ENCODE assay signal across 1 cellular context in the genomic region with DNA sequence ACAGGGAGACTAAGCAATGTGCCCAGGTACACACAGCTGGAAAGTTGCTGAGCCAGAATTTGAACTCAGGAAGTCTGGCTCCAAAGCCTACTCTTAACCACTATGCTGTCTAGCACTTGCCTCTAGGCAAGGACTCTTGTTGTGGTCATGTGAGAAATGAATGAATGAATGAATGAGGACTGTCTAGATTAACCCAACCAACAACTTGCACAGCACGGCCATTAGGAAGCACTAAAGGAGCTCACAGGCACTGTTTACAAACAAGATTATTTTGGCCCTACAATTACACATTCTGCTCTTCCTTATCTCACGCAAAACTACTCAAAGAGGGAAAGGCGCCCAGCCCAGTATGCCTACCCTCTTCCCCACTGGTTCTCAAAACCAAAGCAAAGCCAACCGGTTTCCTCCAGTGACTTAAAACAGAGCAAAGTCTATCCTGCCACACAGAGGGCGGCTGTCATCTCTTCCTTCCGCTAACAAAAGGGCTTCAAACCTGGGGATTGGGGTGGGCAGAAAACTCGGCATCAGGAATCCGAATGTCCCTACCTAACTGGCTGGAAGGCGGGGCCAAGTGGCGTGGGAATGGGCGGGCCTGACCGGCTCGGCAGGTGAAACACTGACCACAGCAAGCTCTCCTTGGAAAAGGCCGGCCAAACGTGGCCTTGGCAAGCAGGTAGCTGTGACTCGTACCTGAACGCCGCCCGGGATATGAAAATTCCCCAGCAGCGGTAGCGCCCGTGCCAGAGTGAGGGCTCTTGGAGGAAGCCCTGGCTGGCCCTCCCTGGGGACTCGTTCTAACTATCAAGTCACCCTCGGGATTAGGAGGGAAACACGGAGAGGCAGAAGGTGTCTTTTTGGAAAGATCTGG.
TF ChIP-seq lines count a peak whose summit lies in the region.

No MANE protein-coding gene starts in this region.

TF ChIP-seq in K562, 482 proteins besides CTCF, POLR2A, EP300 and RAD21 (continued from another document and continues in another):
- TF ChIP-seq ZBTB5 (IDR thresholded peaks at IDR 0.05) (no peak), TCF7L2 (IDR thresholded peaks at IDR 0.05; ENCODE audit: low read depth, low read length) (no peak), COPS2 (conservative IDR thresholded peaks at IDR 0.05) (no peak), AFF1 (IDR thresholded peaks at IDR 0.05; ENCODE audit: low read depth in 1 of 2, partially characterized antibody in 2 of 2) (no peak), PTRF (tag; IDR thresholded peaks at IDR 0.05) (no peak), KDM1A (IDR thresholded peaks at IDR 0.05) (no peak), HBP1 (CRISPR knock-in tag; IDR thresholded peaks at IDR 0.05) (peak; percentile 59; the same call in 1 of the 2 replicates), PYGO2 (tag; IDR thresholded peaks at IDR 0.05) (no peak), BDP1 (IDR thresholded peaks at IDR 0.05; ENCODE audit: insufficient read depth, insufficient read length) (no peak), ZNF395 (CRISPR knock-in tag; IDR thresholded peaks at IDR 0.05) (peak; percentile 43; the same call in 1 of the 2 replicates), E2F1 (CRISPR knock-in tag; IDR thresholded peaks at IDR 0.05) (no peak), BRD9 (IDR thresholded peaks at IDR 0.05; ENCODE audit: low read depth, partially characterized antibody) (peak; percentile 64), ZNF592 (IDR thresholded peaks at IDR 0.05) (0 out of 2 replicates have a peak, but pooled peaks have one; percentile 50), KAT8 (IDR thresholded peaks at IDR 0.05; ENCODE audit: low read depth) (no peak), SRSF9 (IDR thresholded peaks at IDR 0.05; ENCODE audit: borderline replicate concordance, low read depth, low read length) (no peak), NKRF (IDR thresholded peaks at IDR 0.05; ENCODE audit: borderline replicate concordance) (peak; percentile 56; the same call in 1 of the 2 replicates)
- TF ChIP-seq, protein P1, sequence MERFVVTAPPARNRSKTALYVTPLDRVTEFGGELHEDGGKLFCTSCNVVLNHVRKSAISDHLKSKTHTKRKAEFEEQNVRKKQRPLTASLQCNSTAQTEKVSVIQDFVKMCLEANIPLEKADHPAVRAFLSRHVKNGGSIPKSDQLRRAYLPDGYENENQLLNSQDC (CRISPR knock-in tag; IDR thresholded peaks at IDR 0.05) = no peak
- TF ChIP-seq, protein P2, sequence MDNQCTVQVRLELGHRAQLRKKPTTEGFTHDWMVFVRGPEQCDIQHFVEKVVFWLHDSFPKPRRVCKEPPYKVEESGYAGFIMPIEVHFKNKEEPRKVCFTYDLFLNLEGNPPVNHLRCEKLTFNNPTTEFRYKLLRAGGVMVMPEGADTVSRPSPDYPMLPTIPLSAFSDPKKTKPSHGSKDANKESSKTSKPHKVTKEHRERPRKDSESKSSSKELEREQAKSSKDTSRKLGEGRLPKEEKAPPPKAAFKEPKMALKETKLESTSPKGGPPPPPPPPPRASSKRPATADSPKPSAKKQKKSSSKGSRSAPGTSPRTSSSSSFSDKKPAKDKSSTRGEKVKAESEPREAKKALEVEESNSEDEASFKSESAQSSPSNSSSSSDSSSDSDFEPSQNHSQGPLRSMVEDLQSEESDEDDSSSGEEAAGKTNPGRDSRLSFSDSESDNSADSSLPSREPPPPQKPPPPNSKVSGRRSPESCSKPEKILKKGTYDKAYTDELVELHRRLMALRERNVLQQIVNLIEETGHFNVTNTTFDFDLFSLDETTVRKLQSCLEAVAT (IDR thresholded peaks at IDR 0.05) = peak; percentile 16 to 75; a peak in 1 of 4 replicates
- TF ChIP-seq, protein P3, sequence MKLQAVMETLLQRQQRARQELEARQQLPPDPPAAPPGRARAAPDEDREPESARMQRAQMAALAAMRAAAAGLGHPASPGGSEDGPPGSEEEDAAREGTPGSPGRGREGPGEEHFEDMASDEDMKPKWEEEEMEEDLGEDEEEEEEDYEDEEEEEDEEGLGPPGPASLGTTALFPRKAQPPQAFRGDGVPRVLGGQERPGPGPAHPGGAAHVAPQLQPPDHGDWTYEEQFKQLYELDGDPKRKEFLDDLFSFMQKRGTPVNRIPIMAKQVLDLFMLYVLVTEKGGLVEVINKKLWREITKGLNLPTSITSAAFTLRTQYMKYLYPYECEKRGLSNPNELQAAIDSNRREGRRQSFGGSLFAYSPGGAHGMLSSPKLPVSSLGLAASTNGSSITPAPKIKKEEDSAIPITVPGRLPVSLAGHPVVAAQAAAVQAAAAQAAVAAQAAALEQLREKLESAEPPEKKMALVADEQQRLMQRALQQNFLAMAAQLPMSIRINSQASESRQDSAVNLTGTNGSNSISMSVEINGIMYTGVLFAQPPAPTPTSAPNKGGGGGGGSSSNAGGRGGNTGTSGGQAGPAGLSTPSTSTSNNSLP (IDR thresholded peaks at IDR 0.05; ENCODE audit: borderline replicate concordance, low read depth, low read length) = no peak
- TF ChIP-seq, protein P4, sequence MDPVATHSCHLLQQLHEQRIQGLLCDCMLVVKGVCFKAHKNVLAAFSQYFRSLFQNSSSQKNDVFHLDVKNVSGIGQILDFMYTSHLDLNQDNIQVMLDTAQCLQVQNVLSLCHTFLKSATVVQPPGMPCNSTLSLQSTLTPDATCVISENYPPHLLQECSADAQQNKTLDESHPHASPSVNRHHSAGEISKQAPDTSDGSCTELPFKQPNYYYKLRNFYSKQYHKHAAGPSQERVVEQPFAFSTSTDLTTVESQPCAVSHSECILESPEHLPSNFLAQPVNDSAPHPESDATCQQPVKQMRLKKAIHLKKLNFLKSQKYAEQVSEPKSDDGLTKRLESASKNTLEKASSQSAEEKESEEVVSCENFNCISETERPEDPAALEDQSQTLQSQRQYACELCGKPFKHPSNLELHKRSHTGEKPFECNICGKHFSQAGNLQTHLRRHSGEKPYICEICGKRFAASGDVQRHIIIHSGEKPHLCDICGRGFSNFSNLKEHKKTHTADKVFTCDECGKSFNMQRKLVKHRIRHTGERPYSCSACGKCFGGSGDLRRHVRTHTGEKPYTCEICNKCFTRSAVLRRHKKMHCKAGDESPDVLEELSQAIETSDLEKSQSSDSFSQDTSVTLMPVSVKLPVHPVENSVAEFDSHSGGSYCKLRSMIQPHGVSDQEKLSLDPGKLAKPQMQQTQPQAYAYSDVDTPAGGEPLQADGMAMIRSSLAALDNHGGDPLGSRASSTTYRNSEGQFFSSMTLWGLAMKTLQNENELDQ (CRISPR knock-in tag; IDR thresholded peaks at IDR 0.05; ENCODE audit: borderline replicate concordance) = peak; percentile 20; the same call in 1 of the 2 replicates
